ENCODE assay signal across 14 cellular contexts in the genomic region with DNA sequence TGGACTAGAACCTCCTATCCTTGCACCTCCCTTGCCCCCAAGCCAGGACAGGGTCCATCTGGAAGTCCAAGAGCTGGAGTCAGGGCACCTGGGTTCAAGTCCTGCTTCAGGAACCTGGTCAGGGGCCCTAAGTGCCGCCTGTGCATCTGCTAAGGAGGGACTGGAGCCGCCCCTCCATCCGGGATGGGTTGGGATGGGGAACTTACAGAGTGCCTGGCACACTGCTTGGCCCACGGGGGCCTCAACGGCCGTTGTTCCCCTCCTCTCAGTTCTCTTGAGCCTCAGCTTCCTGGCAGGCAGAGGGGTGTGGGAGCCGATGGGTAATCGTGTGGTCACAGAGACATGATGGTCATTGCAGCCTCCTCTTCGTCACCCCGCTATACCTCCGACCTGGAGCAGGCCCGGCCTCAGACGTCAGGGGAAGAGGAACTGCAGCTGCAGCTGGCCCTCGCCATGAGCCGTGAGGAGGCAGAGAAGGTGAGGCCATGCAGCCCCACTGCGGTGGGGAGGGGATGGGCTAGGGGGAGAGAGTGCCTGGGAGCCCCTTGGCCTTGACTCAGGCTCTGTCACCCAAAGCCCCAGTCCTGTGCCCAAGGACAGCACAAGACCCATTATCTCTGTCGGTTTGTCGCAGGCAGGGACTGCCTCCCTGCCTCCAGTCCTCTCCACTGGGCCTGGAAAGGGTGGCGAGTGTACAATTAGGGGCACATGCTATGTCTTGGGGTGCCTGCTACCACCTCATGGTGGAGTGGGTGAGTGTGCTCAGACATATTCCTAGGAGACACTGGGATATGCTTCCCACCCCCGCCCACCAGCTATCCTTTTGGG. TPM values are rescaled to one million over a fixed set of nuclear protein-coding genes. Genes with fewer than 3 reads are reported as not detected.
"Had no signal": no experiment of that assay in that cellular context is flagged by ENCODE, and none has a peak within 500 bp of the region (broad histone marks: within the 10 kb centered on the region; RNA-seq: fewer than 3 reads in every experiment).

No MANE protein-coding gene starts in this region.

- H3K4me3 ChIP-seq: coronary artery, heart left ventricle, left lung, pancreas, thyroid gland, uterus had no signal

- H3K27me3 ChIP-seq: pancreas, thyroid gland, uterus had no signal

- H3K36me3 ChIP-seq: left lung, thyroid gland, uterus had no signal

- H3K9me3 ChIP-seq: heart left ventricle, left lung, pancreas, thyroid gland, uterus had no signal

- H3K27ac ChIP-seq: coronary artery, heart left ventricle, left lung, pancreas, thyroid gland, uterus had no signal

- ATAC-seq: heart left ventricle, left lung, pancreas had no signal

- DNase-seq: activated CD4-positive, alpha-beta T cell treated with anti-CD3 and anti-CD28 coated beads, Interleukin-2, amount 50 U/mL, for 1 hour; activated naive CD4-positive, alpha-beta T cell treated with anti-CD3 and anti-CD28 coated beads, Interleukin-2, amount 10 ng/mL, durations not matched to agents 7 days and 5 days; caudate nucleus; effector memory CD4-positive, alpha-beta T cell; heart left ventricle; nephron progenitor cell; thyroid gland; uterus had no signal

RNA-seq across cellular contexts. Expression of gene EPN3, which starts 5.4 kb away (rescaled TPM):
- total RNA-seq: activated T-helper 2 cell treated with anti-CD3 and anti-CD28 coated beads, Interferon-gamma antibody, Interleukin-2, Interleukin-4, amounts not matched to agents 10 μg/mL and 5 μg/mL and 100 μg/mL, durations not matched to agents 14 hours and 24 hours and 36 hours; fibroblast of lung; skeletal muscle tissue had no signal
- polyA plus RNA-seq: fibroblast of lung had no signal

RNA-seq across cellular contexts. Expression of gene CACNA1G, which starts 22.6 kb away (rescaled TPM):
- total RNA-seq: activated T-helper 2 cell treated with anti-CD3 and anti-CD28 coated beads, Interferon-gamma antibody, Interleukin-2, Interleukin-4, amounts not matched to agents 10 μg/mL and 5 μg/mL and 100 μg/mL, durations not matched to agents 14 hours and 24 hours and 36 hours had no signal
